Comparison of ENCODE assay signal across 17 cellular contexts in the genomic region with DNA sequence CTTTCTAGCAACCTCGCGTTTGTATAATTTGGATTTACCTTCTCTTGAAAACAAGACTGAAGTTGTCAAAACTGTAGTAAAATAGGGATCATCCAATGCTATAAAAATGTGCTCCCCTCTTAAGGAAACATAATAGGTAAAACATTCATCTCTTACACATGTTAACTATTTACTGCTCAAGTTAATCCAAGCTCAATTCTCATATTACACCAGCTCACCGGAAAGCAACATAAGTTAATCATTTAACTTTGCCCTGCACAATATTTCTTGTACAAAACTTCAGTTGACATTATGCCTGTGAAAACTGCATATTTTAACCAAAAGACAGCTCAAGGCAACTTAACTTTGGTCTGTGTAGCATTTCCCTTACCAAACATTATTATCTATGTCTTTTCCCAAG.
DNase-seq lines count a peak whose midpoint lies in the region; ATAC-seq and TF ChIP-seq lines count a peak whose summit lies in the region.
"Had no signal": no experiment of that assay in that cellular context is flagged by ENCODE, and none has a peak within 500 bp of the region (broad histone marks: within the 10 kb centered on the region; RNA-seq: fewer than 3 reads in every experiment).

No MANE protein-coding gene starts in this region.

- H3K4me3 ChIP-seq in HFF-Myc (replicated peaks; ENCODE audit: low read depth, low read length) = no peak overlapping the region
- no peak overlapping the region for H3K4me3 ChIP-seq in hepatocyte
- no peak overlapping the region for H3K4me3 ChIP-seq in H7 (ENCODE audit: insufficient read depth, low read depth, low read length)

- H3K36me3 Mint-ChIP-seq in nephron (ENCODE audit: low read depth) = no peaks in the 10 kb centered on the region

- H3K4me3 Mint-ChIP-seq in nephron = no peak overlapping the region

- H3K27me3 ChIP-seq in hepatocyte (no peaks in the 10 kb centered on the region), H7 (ENCODE audit: control insufficient read depth, insufficient read depth, low read length) (no peaks in the 10 kb centered on the region)

- H3K36me3 ChIP-seq in hepatocyte (replicated peaks; ENCODE audit: insufficient read depth, low read depth) (no peaks in the 10 kb centered on the region), H7 (replicated peaks; ENCODE audit: control insufficient read depth, insufficient read depth, low read length) (no peaks in the 10 kb centered on the region)

- ATAC-seq in left lobe of liver = no peak

- no peak overlapping the region for H2AFZ ChIP-seq in hepatocyte

- H3K27me3 Mint-ChIP-seq in nephron (ENCODE audit: low read depth) = no peaks in the 10 kb centered on the region

- H3K27ac ChIP-seq in hepatocyte = no peak overlapping the region
- H3K27ac ChIP-seq: C4-2B had no signal

- H3K9me3 Mint-ChIP-seq in nephron = no peaks in the 10 kb centered on the region

- WGBS in hepatocyte (ENCODE audit: low lambda C conversion rate, missing lambda C conversion rate) = 57% methylated on average over 3 of the region's 3 CpGs

- TF ChIP-seq CTCF in HFF-Myc (IDR thresholded peaks at IDR 0.05; ENCODE audit: low read depth, low read length, missing control alignments) = no peak
- no peak for TF ChIP-seq CTCF in hepatocyte (IDR thresholded peaks at IDR 0.05; ENCODE audit: poor library complexity)
- no peak for TF ChIP-seq CTCF in nephron (IDR thresholded peaks at IDR 0.05; ENCODE audit: unreplicated experiment in 3 of 3)

- no peaks in the 10 kb centered on the region for H3K9me3 ChIP-seq in hepatocyte (ENCODE audit: low read depth)

- H3K27ac Mint-ChIP-seq in nephron = peak overlapping the region; percentile 36 to 64 (median 61)

- no peaks in the 10 kb centered on the region for H3K4me1 ChIP-seq in hepatocyte (ENCODE audit: insufficient read depth)

- H3K4me1 Mint-ChIP-seq in nephron = peaks cover 8% of the 10 kb centered on the region

- peak overlapping the region; percentile 35 for H3K4me2 ChIP-seq in hepatocyte

- no peaks in the 10 kb centered on the region for H4K20me1 ChIP-seq in hepatocyte (ENCODE audit: insufficient read depth, poor library complexity, severe bottlenecking)

- no peaks in the 10 kb centered on the region for H3K9me2 ChIP-seq in hepatocyte (replicated peaks; ENCODE audit: insufficient read depth)

- no peaks in the 10 kb centered on the region for H3K79me2 ChIP-seq in hepatocyte

- DNase-seq in DMS53 (lab: John Stamatoyannopoulos, UW) (peak; percentile 7), DMS53 treated with DMSO at 0.1 percent for 48 hours (lab: John Stamatoyannopoulos, UW; ENCODE audit: unreplicated experiment) (no peak), HFF-Myc (ENCODE audit: extremely low read depth, low read depth) (peak; percentile 11), hepatocyte (ENCODE audit: low spot score) (no peak), left lobe of liver (ENCODE audit: low spot score) (no peak), NCI-H748 treated with DMSO at 0.1 percent for 48 hours (lab: John Stamatoyannopoulos, UW) (no peak), H7 (no peak)
- DNase-seq: 8988T, KBM-7, NCI-H1105, NCI-H510A, NCI-H774, OCI-M1, RPMI8226, SHP77 treated with DMSO at 0.1 percent for 48 hours had no signal

Comparison
In these comparisons a context has a peak if more than half of its experiments do, and no peak if none do; other contexts are left out.
1. DNase-seq: peak in DMS53 (single experiment) and HFF-Myc (single experiment); none in DMS53 treated with DMSO at 0.1 percent for 48 hours (single experiment), hepatocyte (single experiment), left lobe of liver (single experiment), NCI-H748 treated with DMSO at 0.1 percent for 48 hours (single experiment) and H7 (single experiment).